In genomic region chr5:140408750-140409241, GRCh38 we compare ENCODE assay signal across 14 cellular contexts. TPM values are rescaled to one million over a fixed set of nuclear protein-coding genes. Genes with fewer than 3 reads are reported as not detected.
DNase-seq lines count a peak whose midpoint lies in the region; ATAC-seq, FAIRE-seq and TF ChIP-seq lines count a peak whose summit lies in the region.
"Had no signal": no experiment of that assay in that cellular context is flagged by ENCODE, and none has a peak within 500 bp of the region (broad histone marks: within the 10 kb centered on the region; RNA-seq: fewer than 3 reads in every experiment).

No MANE protein-coding gene starts in this region.

- no peaks in the 10 kb centered on the region for H3K23me2 ChIP-seq in H9 (ENCODE audit: insufficient read length, low read depth, low read length, poor library complexity, severe bottlenecking)

- no peak overlapping the region for H2BK12ac ChIP-seq in H9 (ENCODE audit: insufficient read length, low read depth, low read length)

- no peak overlapping the region for H2BK20ac ChIP-seq in H9 (ENCODE audit: low read depth, low read length, poor library complexity, severe bottlenecking)

- no peak overlapping the region for H2BK5ac ChIP-seq in H9 (ENCODE audit: insufficient read length, low read length)

- no peak overlapping the region for H2BK15ac ChIP-seq in H9 (ENCODE audit: low read depth, low read length)

- no peak for ATAC-seq in T-cell (replicated peaks in 1 of 4)
- peak; percentile 58 for ATAC-seq in HepG2
- no peak for ATAC-seq in HG03469 (IDR thresholded peaks at IDR 0.05; ENCODE audit: unreplicated experiment)

- intact Hi-C loops in A673 (cut with micrococcal nuclease; ENCODE audit: unreplicated experiment) = no loop called here
- intact Hi-C loops in HepG2 (cut with micrococcal nuclease; ENCODE audit: unreplicated experiment) = loop anchor here (10.0 kb wide), 1 partner anchor 236 kb away; the partner anchor contains the start of genes IK and NDUFA2
- intact Hi-C loops in sigmoid colon (cut with DNase I) = no loop called here

- no peak overlapping the region for H3K18ac ChIP-seq in H9 (ENCODE audit: insufficient read length, low read depth, low read length)

- CTCF ChIA-PET in A673 (lab: Charles Lee) (no interaction called here), T-cell (lab: Charles Lee) (no interaction called here), HepG2 (lab: Yijun Ruan, JAX; ENCODE audit: low intra/inter-chr PET ratio, low total read pairs) (no interaction called here)

- TF ChIP-seq RAD21 in HepG2 (CRISPR knock-in tag; IDR thresholded peaks at IDR 0.05) = no peak

- no peak overlapping the region for H3K4me3 ChIP-seq in A673 (ENCODE audit: low read depth, low read length, poor library complexity, severe bottlenecking)
- no peak overlapping the region for H3K4me3 ChIP-seq in HepG2 (replicated peaks in 1 of 3; ENCODE audit: insufficient read depth in 1 of 3, low read depth in 2 of 3, low read length in 3 of 3)
- H3K4me3 ChIP-seq in sigmoid colon = no peak overlapping the region
- H3K4me3 ChIP-seq: BLaER1 treated with 17β-estradiol and CSF1 and Interleukin-3, amounts not matched to agents 10 nM and 100 nM had no signal

- H3K79me2 ChIP-seq in H9 (ENCODE audit: insufficient read depth, low read length) (peaks cover 40% of the 10 kb centered on the region; the same call in 1 of the 2 replicates), HepG2 (ENCODE audit: insufficient read depth, low read length) (peaks cover 98% of the 10 kb centered on the region)

- H2AK5ac ChIP-seq in H9 (ENCODE audit: insufficient read length, low read length) = no peak overlapping the region

- no peak overlapping the region for H4K5ac ChIP-seq in H9 (ENCODE audit: insufficient read length, low read depth, low read length)

- no peaks in the 10 kb centered on the region for H3K9me3 ChIP-seq in A673 (ENCODE audit: low read depth, low read length, poor library complexity, severe bottlenecking)
- H3K9me3 ChIP-seq in H9 (ENCODE audit: control insufficient read depth, low read depth, low read length) = no peaks in the 10 kb centered on the region
- H3K9me3 ChIP-seq in HepG2 (ENCODE audit: low read length) = no peaks in the 10 kb centered on the region
- no peaks in the 10 kb centered on the region for H3K9me3 ChIP-seq in sigmoid colon

- no peaks in the 10 kb centered on the region for H3K79me1 ChIP-seq in H9 (ENCODE audit: insufficient read depth, low read depth, low read length, poor library complexity, severe bottlenecking)

- H3K23ac ChIP-seq in H9 (ENCODE audit: insufficient read length, low read depth, low read length) = no peak overlapping the region

- H3K27me3 ChIP-seq in A673 (replicated peaks; ENCODE audit: insufficient read depth, low read depth, low read length, poor library complexity) (no peaks in the 10 kb centered on the region), H9 (ENCODE audit: insufficient read depth, low read length) (no peaks in the 10 kb centered on the region), HepG2 (ENCODE audit: control insufficient read depth in 1 of 2, insufficient read depth in 2 of 2, low read length in 2 of 2) (no peaks in the 10 kb centered on the region), sigmoid colon (no peaks in the 10 kb centered on the region)
- H3K27me3 ChIP-seq: BLaER1 treated with 17β-estradiol and CSF1 and Interleukin-3, amounts not matched to agents 10 nM and 100 nM had no signal

- H4K20me1 ChIP-seq in H9 (ENCODE audit: control insufficient read depth, insufficient read depth, insufficient read length) (no peaks in the 10 kb centered on the region), HepG2 (ENCODE audit: insufficient read depth, low read length) (peaks cover 84% of the 10 kb centered on the region)

- H3K14ac ChIP-seq in H9 (ENCODE audit: insufficient read depth, low read length) = no peak overlapping the region

- H3K27ac Mint-ChIP-seq in H9 (0 out of 7 replicates have a peak overlapping the region, but pooled peaks of 2 of the 3 experiments have one; percentile 39 to 77), T-cell (peak overlapping the region; percentile 23 to 36)

- no peaks in the 10 kb centered on the region for H3K9me3 Mint-ChIP-seq in H9
- H3K9me3 Mint-ChIP-seq in T-cell = no peaks in the 10 kb centered on the region

- H4K91ac ChIP-seq in H9 (ENCODE audit: insufficient read length, low read depth, low read length) = no peak overlapping the region

- peaks cover 6% of the 10 kb centered on the region for H3K36me3 ChIP-seq in A673 (ENCODE audit: insufficient read depth, low read length, poor library complexity, severe bottlenecking)
- peaks cover 0 to 2% of the 10 kb centered on the region in 2 experiments; a peak in 1 of 5 replicates for H3K36me3 ChIP-seq in HepG2 (replicated peaks in 1 of 2; ENCODE audit: control insufficient read depth in 1 of 2, insufficient read depth in 2 of 2, low read length in 2 of 2)
- peaks cover 0 to 9% (median 0%) of the 10 kb centered on the region in 4 donors for H3K36me3 ChIP-seq in sigmoid colon

- no peak overlapping the region for H3K4me3 Mint-ChIP-seq in H9
- H3K4me3 Mint-ChIP-seq in T-cell = peak overlapping the region in 1 of 3 donors; percentile 17

- H2BK120ac ChIP-seq in H9 (ENCODE audit: low read depth, low read length, poor library complexity, severe bottlenecking) = no peak overlapping the region

- TF ChIP-seq POLR2A in HepG2 (IDR thresholded peaks at IDR 0.05; ENCODE audit: insufficient read depth in 1 of 2, low read depth in 2 of 2, low read length in 2 of 2) (no peak), sigmoid colon (IDR thresholded peaks at IDR 0.05) (no peak)

- no peak overlapping the region for H3K4me2 ChIP-seq in H9 (ENCODE audit: insufficient read depth, insufficient read length, low read length)
- H3K4me2 ChIP-seq in HepG2 (ENCODE audit: low read depth, low read length) = peak overlapping the region; percentile 41
- H3K4me2 ChIP-seq: BLaER1 treated with 17β-estradiol and CSF1 and Interleukin-3, amounts not matched to agents 10 nM and 100 nM had no signal

- no peak overlapping the region for H3K4ac ChIP-seq in H9 (ENCODE audit: low read depth, low read length)

- H3K9ac ChIP-seq in H9 (ENCODE audit: extremely low read depth, insufficient read length, low read length) (no peak overlapping the region), HepG2 (ENCODE audit: insufficient read depth, low read depth, low read length) (peak overlapping the region; percentile 11; the same call in 1 of the 2 replicates)

- TF ChIP-seq EP300 in HepG2 (IDR thresholded peaks at IDR 0.05; ENCODE audit: low read depth in 2 of 2, low read length in 2 of 2) (no peak), HepG2 (CRISPR knock-in tag; IDR thresholded peaks at IDR 0.05; ENCODE audit: borderline replicate concordance) (no peak), sigmoid colon (IDR thresholded peaks at IDR 0.05) (no peak)

- POLR2A ChIA-PET in A673 (lab: Charles Lee; ENCODE audit: low non-redundant PET) (no interaction called here), T-cell (lab: Charles Lee) (no interaction called here), HepG2 (lab: Yijun Ruan, JAX) (no interaction called here)

- H3T11ph ChIP-seq in H9 (ENCODE audit: low read length) = no peak overlapping the region

- DNase-seq in A673 (ENCODE audit: low spot score) = peak; percentile 15
- no peak for DNase-seq in H9
- DNase-seq in T-cell = no peak
- DNase-seq in HepG2 (ENCODE audit: low spot score) = no peak
- DNase-seq in MV-4-11 (lab: John Stamatoyannopoulos, UW) = no peak
- DNase-seq in sigmoid colon = no peak
- no peak for DNase-seq in medulla oblongata (ENCODE audit: extremely low spot score)
- DNase-seq: activated CD8-positive, alpha-beta memory T cell treated with anti-CD3 and anti-CD28 coated beads, Interleukin-2, amount 50 U/mL, for 4 hours; NCI-H1092 treated with DMSO at 0.1 percent for 48 hours; stimulated activated naive CD4-positive, alpha-beta T cell; T1000 had no signal

- no peak overlapping the region for H3K56ac ChIP-seq in H9 (ENCODE audit: insufficient read length, low read depth, low read length)

- no peak overlapping the region for H2AFZ ChIP-seq in H9 (ENCODE audit: low read length)
- no peak overlapping the region for H2AFZ ChIP-seq in HepG2 (ENCODE audit: low read length)

- peaks cover 8 to 16% of the 10 kb centered on the region in 2 experiments for H3K4me1 Mint-ChIP-seq in H9
- peaks cover 62 to 70% (median 65%) of the 10 kb centered on the region in 3 donors for H3K4me1 Mint-ChIP-seq in T-cell

- H4K8ac ChIP-seq in H9 (replicated peaks; ENCODE audit: insufficient read length, low read depth, low read length) = no peak overlapping the region

- H3K4me1 ChIP-seq in A673 (ENCODE audit: insufficient read depth, low read length, poor library complexity, severe bottlenecking) = peaks cover 5% of the 10 kb centered on the region
- H3K4me1 ChIP-seq in H9 (ENCODE audit: insufficient read depth, low read length) = peaks cover 3% of the 10 kb centered on the region; the same call in 1 of the 2 replicates
- peaks cover 62% of the 10 kb centered on the region for H3K4me1 ChIP-seq in HepG2 (ENCODE audit: insufficient read depth, low read length)
- peaks cover 0 to 79% (median 46%) of the 10 kb centered on the region in 4 donors for H3K4me1 ChIP-seq in sigmoid colon

- H3K27me3 Mint-ChIP-seq in H9 (ENCODE audit: low read depth) (no peaks in the 10 kb centered on the region), T-cell (no peaks in the 10 kb centered on the region)

- WGBS in H9 (ENCODE audit: extremely low coverage, insufficient read length, low lambda C conversion rate) = no CpG with 5 or more reads among the region's 4 CpGs
- 42% methylated on average over 4 of the region's 4 CpGs for WGBS in HepG2 (ENCODE audit: low lambda C conversion rate)
- 31 to 72% methylated on average over 4 of the region's 4 CpGs for WGBS in sigmoid colon, 2 donors

- BruUV-seq in A673 (replicated peaks; lab: Mats Ljungman, UMichigan) (no TSS peak), HepG2 (replicated peaks; lab: Mats Ljungman, UMichigan) (no TSS peak)

- no peak overlapping the region for H3K27ac ChIP-seq in A673 (ENCODE audit: low read depth, low read length, poor library complexity, severe bottlenecking)
- H3K27ac ChIP-seq in H9 (ENCODE audit: insufficient read length, low read depth, low read length) = no peak overlapping the region
- H3K27ac ChIP-seq in HepG2 (ENCODE audit: extremely low read length, insufficient read depth, low read length) = no peak overlapping the region
- H3K27ac ChIP-seq in sigmoid colon = no peak overlapping the region
- H3K27ac ChIP-seq: BLaER1 treated with 17β-estradiol and CSF1 and Interleukin-3, amounts not matched to agents 10 nM and 100 nM had no signal

- in situ Hi-C loops in HepG2 (cut with HindIII; ENCODE audit: extremely low pct_ligation_motif_present, low pct_unique_long_range_greater_than_20kb) = no loop called here

- no peak for FAIRE-seq in HepG2 (lab: Jason Lieb, UNC)

- H3K36me3 Mint-ChIP-seq in H9 (ENCODE audit: insufficient read depth in 1 of 3, low read depth in 3 of 3) (peaks cover 8 to 15% (median 11%) of the 10 kb centered on the region in 3 experiments; a peak in 6 of 7 replicates), T-cell (peaks cover 12% of the 10 kb centered on the region)

- no peak for TF ChIP-seq CTCF in A673 (conservative IDR thresholded peaks at IDR 0.05; ENCODE audit: low read depth, low read length)
- no peak for TF ChIP-seq CTCF in H9 (conservative IDR thresholded peaks at IDR 0.05)
- TF ChIP-seq CTCF in HepG2 (CRISPR knock-in tag; IDR thresholded peaks at IDR 0.05) = no peak
- TF ChIP-seq CTCF in sigmoid colon (IDR thresholded peaks at IDR 0.05) = no peak

RNA-seq across cellular contexts. Expression of gene ANKHD1, which starts 7.2 kb away (rescaled TPM):
- total RNA-seq in A673 (2021) (167 and 169 TPM in 2 replicates), H9 (2021) (102 and 105 TPM in 2 replicates), T-cell (100 to 1,000 TPM; 184 to 220 (median 203) TPM), HepG2 (2016; rRNA removed; fragmentation: Illumina TruSeq; extraction: Trizol) (69.9 and 101 TPM in 2 replicates), sigmoid colon (100 to 1,000 TPM in 3 of 4 donors, 10 to 100 TPM in 1; 93.5 to 109 (median 106) TPM)
- 59.7 and 69.1 TPM in 2 replicates for total RNA-seq in HepG2 (2016; cell fraction: cytosol; rRNA removed; fragmentation: Illumina TruSeq; extraction: Trizol; ENCODE audit: low read depth)
- total RNA-seq in HepG2 (2016; cell fraction: insoluble cytoplasmic fraction; rRNA removed; fragmentation: Illumina TruSeq; extraction: Trizol) = 69.9 and 98.6 TPM in 2 replicates
- total RNA-seq in HepG2 (2016; cell fraction: membrane; rRNA removed; fragmentation: Illumina TruSeq; extraction: Trizol) = 33.7 and 41.4 TPM in 2 replicates
- total RNA-seq in HepG2 (2016; cell fraction: nucleus; rRNA removed; fragmentation: Illumina TruSeq; extraction: Trizol) = 106 and 125 TPM in 2 replicates
- polyA plus RNA-seq in HepG2 (2011; rRNA removed) (68.5 and 82.0 TPM in 2 replicates), sigmoid colon (10 to 100 TPM; 25.8 to 65.3 (median 26.6) TPM)
- polyA plus RNA-seq in HepG2 (2011; cell fraction: cytosol; rRNA removed) = 33.7 and 45.2 TPM in 2 replicates
- polyA plus RNA-seq in HepG2 (2011; cell fraction: nucleus; rRNA removed) = 104 and 105 TPM in 2 replicates
- polyA plus RNA-seq in HepG2 (2012) = 56.5 and 76.2 TPM in 2 replicates
- 2.7 and 3.1 TPM in 2 replicates for polyA plus RNA-seq in HepG2 (2016; cell fraction: cytosol; fragmentation: Illumina TruSeq; extraction: Trizol; ENCODE audit: low read depth)
- polyA plus RNA-seq in HepG2 (2016; cell fraction: insoluble cytoplasmic fraction; fragmentation: Illumina TruSeq; extraction: Trizol; ENCODE audit: low read depth) = 76.7 and 87.6 TPM in 2 replicates
- polyA plus RNA-seq in HepG2 (2016; cell fraction: membrane; fragmentation: Illumina TruSeq; extraction: Trizol; ENCODE audit: low read depth) = 7.0 and 8.2 TPM in 2 replicates
- polyA plus RNA-seq in HepG2 (2016; cell fraction: nucleus; fragmentation: Illumina TruSeq; extraction: Trizol; ENCODE audit: insufficient read depth, low read depth) = 142 and 161 TPM in 2 replicates
- polyA minus RNA-seq in HepG2 (2011; rRNA and poly(A)+ RNA removed; ENCODE audit: low replicate concordance) = 130 and 138 TPM in 2 replicates
- polyA minus RNA-seq in HepG2 (2011; cell fraction: cytosol; rRNA and poly(A)+ RNA removed) = 52.8 and 61.5 TPM in 2 replicates
- polyA minus RNA-seq in HepG2 (2011; cell fraction: nucleus; rRNA and poly(A)+ RNA removed) = 183 and 186 TPM in 2 replicates

RNA-seq across cellular contexts. Expression of gene SLC4A9, which starts 48.8 kb away (rescaled TPM):
- total RNA-seq in A673 (2021) (0.26 TPM in 1 of 2 replicates, not detected in the other), H9 (2021) (0.07 TPM in 1 of 2 replicates, not detected in the other), T-cell (under 1 TPM in 1 of 5 donors, not detected in 4; 0.18 TPM), HepG2 (2016; rRNA removed; fragmentation: Illumina TruSeq; extraction: Trizol) (not detected in 2 replicates), sigmoid colon (not detected)
- not detected in 2 replicates for total RNA-seq in HepG2 (2016; cell fraction: cytosol; rRNA removed; fragmentation: Illumina TruSeq; extraction: Trizol; ENCODE audit: low read depth)
- total RNA-seq in HepG2 (2016; cell fraction: insoluble cytoplasmic fraction; rRNA removed; fragmentation: Illumina TruSeq; extraction: Trizol) = not detected in 2 replicates
- total RNA-seq in HepG2 (2016; cell fraction: membrane; rRNA removed; fragmentation: Illumina TruSeq; extraction: Trizol) = not detected in 2 replicates
- total RNA-seq in HepG2 (2016; cell fraction: nucleus; rRNA removed; fragmentation: Illumina TruSeq; extraction: Trizol) = not detected in 2 replicates
- polyA plus RNA-seq in HepG2 (2011; rRNA removed) (0.05 TPM in 1 of 2 replicates, not detected in the other), sigmoid colon (under 1 TPM in 1 of 3 donors, not detected in 2; 0.25 TPM)
- 0.01 TPM in 1 of 2 replicates, not detected in the other for polyA plus RNA-seq in HepG2 (2011; cell fraction: cytosol; rRNA removed)
- 0.10 and 0.40 TPM in 2 replicates for polyA plus RNA-seq in HepG2 (2011; cell fraction: nucleus; rRNA removed)
- polyA plus RNA-seq in HepG2 (2012) = not detected in 2 replicates
- not detected in 2 replicates for polyA plus RNA-seq in HepG2 (2016; cell fraction: cytosol; fragmentation: Illumina TruSeq; extraction: Trizol; ENCODE audit: low read depth)
- not detected in 2 replicates for polyA plus RNA-seq in HepG2 (2016; cell fraction: insoluble cytoplasmic fraction; fragmentation: Illumina TruSeq; extraction: Trizol; ENCODE audit: low read depth)
- polyA plus RNA-seq in HepG2 (2016; cell fraction: membrane; fragmentation: Illumina TruSeq; extraction: Trizol; ENCODE audit: low read depth) = not detected in 2 replicates
- polyA plus RNA-seq in HepG2 (2016; cell fraction: nucleus; fragmentation: Illumina TruSeq; extraction: Trizol; ENCODE audit: insufficient read depth, low read depth) = not detected in 2 replicates
- polyA minus RNA-seq in HepG2 (2011; rRNA and poly(A)+ RNA removed; ENCODE audit: low replicate concordance) = not detected in 2 replicates
- polyA minus RNA-seq in HepG2 (2011; cell fraction: cytosol; rRNA and poly(A)+ RNA removed) = not detected in 2 replicates
- 0.12 TPM in 1 of 2 replicates, not detected in the other for polyA minus RNA-seq in HepG2 (2011; cell fraction: nucleus; rRNA and poly(A)+ RNA removed)
- polyA plus RNA-seq: neural cell had no signal
